16 cellular contexts compared by ENCODE assay signal in the genomic region with DNA sequence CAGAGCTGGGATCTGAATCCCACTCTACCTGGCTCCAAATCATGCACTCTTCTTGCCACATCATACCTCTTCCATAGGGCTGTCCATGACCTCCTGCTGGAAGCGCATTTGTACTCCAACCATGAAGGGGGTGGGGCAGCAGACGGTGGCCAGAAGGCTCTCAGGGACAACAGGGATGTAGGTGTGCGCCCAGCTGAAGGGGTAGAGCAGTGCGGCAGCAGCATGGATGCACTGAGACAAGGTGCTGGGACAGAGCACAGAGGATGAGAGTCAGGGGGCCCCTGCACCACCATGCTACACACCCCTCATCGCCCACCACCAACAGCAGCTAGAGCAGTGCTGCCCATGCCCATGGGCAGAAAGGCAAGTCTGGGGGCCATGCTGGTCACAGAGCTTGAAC. TPM values are rescaled to one million over a fixed set of nuclear protein-coding genes. Genes with fewer than 3 reads are reported as not detected.
DNase-seq lines count a peak whose midpoint lies in the region; ATAC-seq, FAIRE-seq and TF ChIP-seq lines count a peak whose summit lies in the region.
"Had no signal": no experiment of that assay in that cellular context is flagged by ENCODE, and none has a peak within 500 bp of the region (broad histone marks: within the 10 kb centered on the region; RNA-seq: fewer than 3 reads in every experiment).

No MANE protein-coding gene starts in this region.

- intact Hi-C loops in activated CD4-positive, alpha-beta T cell treated with anti-CD3 and anti-CD28 coated beads, Interleukin-2, amount 10 ng/mL, durations not matched to agents 24 days and 14 days (cut with micrococcal nuclease) = no loop called here

- ATAC-seq in HG03095 (IDR thresholded peaks at IDR 0.05; ENCODE audit: unreplicated experiment) (no peak), GM21360 (IDR thresholded peaks at IDR 0.05; ENCODE audit: unreplicated experiment) (no peak), GM21381 (IDR thresholded peaks at IDR 0.05; ENCODE audit: unreplicated experiment) (no peak)
- ATAC-seq: WTC11 had no signal

- H3K36me3 ChIP-seq in keratinocyte (ENCODE audit: control insufficient read depth in 2 of 2, extremely low read depth in 1 of 2, insufficient read depth in 2 of 2, low read length in 2 of 2) (peaks cover 8 to 12% of the 10 kb centered on the region in 2 experiments), suprapubic skin (peaks cover 28% of the 10 kb centered on the region)

- POLR2A ChIA-PET in activated CD4-positive, alpha-beta memory T cell treated with anti-CD3 and anti-CD28 coated beads, Interleukin-2, amount 10 ng/mL, durations not matched to agents 7 days and 5 days (lab: Charles Lee) = interaction anchor here (0.9 to 14.7 kb wide), 5 partner anchors 8 to 53 kb away, joined by 3 to 590 read pairs (median 7); a partner anchor contains a TSS

- CTCF ChIA-PET in activated CD4-positive, alpha-beta memory T cell treated with anti-CD3 and anti-CD28 coated beads, Interleukin-2, amount 10 ng/mL, durations not matched to agents 7 days and 5 days (lab: Charles Lee) = interaction anchor here (1.2 to 1.7 kb wide), 2 partner anchors 29 to 143 kb away, joined by 4 to 6 read pairs; no protein-coding TSS in a partner anchor

- TF ChIP-seq CTCF in keratinocyte (optimal IDR thresholded peaks at IDR 0.05 in 1 of 3, IDR thresholded peaks at IDR 0.05 in 1 of 3, conservative IDR thresholded peaks at IDR 0.05 in 1 of 3; ENCODE audit: extremely low read depth in 1 of 3, insufficient read depth in 2 of 3, low read length in 3 of 3) (no peak), suprapubic skin (IDR thresholded peaks at IDR 0.05) (no peak)

- WGBS in suprapubic skin = 100% methylated on average over 4 of the region's 5 CpGs

- H3K4me1 ChIP-seq in keratinocyte (ENCODE audit: control insufficient read depth, extremely low read depth, insufficient read depth, low read length) (peaks cover 41% of the 10 kb centered on the region), suprapubic skin (peaks cover 47% of the 10 kb centered on the region)

- H3K9me3 ChIP-seq in keratinocyte (ENCODE audit: control insufficient read depth, low read depth, low read length) (no peaks in the 10 kb centered on the region), suprapubic skin (no peaks in the 10 kb centered on the region)

- no peaks in the 10 kb centered on the region for H3K9me1 ChIP-seq in keratinocyte (ENCODE audit: control insufficient read depth, extremely low read depth, insufficient read depth, low read length)

- FAIRE-seq in keratinocyte (lab: Jason Lieb, UNC) = no peak

- peaks cover 86% of the 10 kb centered on the region for H3K4me1 Mint-ChIP-seq in activated CD4-positive, alpha-beta T cell treated with anti-CD3 and anti-CD28 coated beads, Interleukin-2, amount 10 ng/mL, durations not matched to agents 24 days and 14 days
- H3K4me1 Mint-ChIP-seq in activated CD4-positive, alpha-beta memory T cell treated with anti-CD3 and anti-CD28 coated beads, Interleukin-2, amount 10 ng/mL, durations not matched to agents 7 days and 5 days = peaks cover 93% of the 10 kb centered on the region

- no peaks in the 10 kb centered on the region for H3K9me3 Mint-ChIP-seq in activated CD4-positive, alpha-beta T cell treated with anti-CD3 and anti-CD28 coated beads, Interleukin-2, amount 10 ng/mL, durations not matched to agents 24 days and 14 days
- H3K9me3 Mint-ChIP-seq in activated CD4-positive, alpha-beta memory T cell treated with anti-CD3 and anti-CD28 coated beads, Interleukin-2, amount 10 ng/mL, durations not matched to agents 7 days and 5 days = no peaks in the 10 kb centered on the region
- H3K9me3 Mint-ChIP-seq: WTC11 had no signal

- no peak overlapping the region for H3K9ac ChIP-seq in keratinocyte (ENCODE audit: control insufficient read depth, extremely low read depth, insufficient read depth, low read length)

- no peak for DNase-seq in activated CD4-positive, alpha-beta T cell treated with anti-CD3 and anti-CD28 coated beads, Interleukin-2, amount 10 ng/mL, durations not matched to agents 24 days and 14 days
- no peak for DNase-seq in activated CD4-positive, alpha-beta T cell treated with anti-CD3 and anti-CD28 coated beads for 4 hours
- no peak for DNase-seq in activated CD4-positive, alpha-beta memory T cell treated with anti-CD3 and anti-CD28 coated beads, Interleukin-2, amount 10 ng/mL, durations not matched to agents 7 days and 5 days
- DNase-seq in keratinocyte (ENCODE audit: low read depth, low spot score) (no peak), suprapubic skin (ENCODE audit: low spot score in 2 of 2) (no peak)
- DNase-seq: activated gamma-delta T cell treated with Interleukin-2 at 50 U/mL for 16 hours; cortex of kidney; kidney glomerular epithelial cell; NCI-H510A; Right ventricle myocardium superior; stimulated activated naive CD4-positive, alpha-beta T cell treated with Interleukin-2 at 50 U/mL for 16 hours had no signal

- H3K27ac ChIP-seq in keratinocyte (ENCODE audit: control insufficient read depth, insufficient read depth, low read length) (peak overlapping the region; percentile 64), suprapubic skin (peak overlapping the region; percentile 51)

- no peak overlapping the region for H3K4me3 ChIP-seq in keratinocyte (ENCODE audit: control insufficient read depth in 2 of 3, extremely low read depth in 1 of 3, insufficient read depth in 2 of 3, low read depth in 1 of 3, low read length in 3 of 3)
- H3K4me3 ChIP-seq in suprapubic skin = no peak overlapping the region

- TF ChIP-seq EP300 in suprapubic skin (IDR thresholded peaks at IDR 0.05) = no peak

- no peaks in the 10 kb centered on the region for H3K79me2 ChIP-seq in keratinocyte (ENCODE audit: control insufficient read depth, insufficient read depth, low read length)

- dilution Hi-C loops in keratinocyte (cut with MboI; ENCODE audit: extremely low pct_ligation_motif_present, low sequenced_read_pairs) = no loop called here

- peak overlapping the region; percentile 86 for H3K27ac Mint-ChIP-seq in activated CD4-positive, alpha-beta T cell treated with anti-CD3 and anti-CD28 coated beads, Interleukin-2, amount 10 ng/mL, durations not matched to agents 24 days and 14 days
- H3K27ac Mint-ChIP-seq in activated CD4-positive, alpha-beta memory T cell treated with anti-CD3 and anti-CD28 coated beads, Interleukin-2, amount 10 ng/mL, durations not matched to agents 7 days and 5 days = peak overlapping the region; percentile 84

- H4K20me1 ChIP-seq in keratinocyte (ENCODE audit: control insufficient read depth, extremely low read depth, insufficient read depth, low read length) = no peaks in the 10 kb centered on the region

- H3K4me2 ChIP-seq in keratinocyte (ENCODE audit: control insufficient read depth, extremely low read depth, insufficient read depth, low read depth, low read length) = no peak overlapping the region

- H2AFZ ChIP-seq in keratinocyte (ENCODE audit: control insufficient read depth, low read length) = no peak overlapping the region

- no peak for TF ChIP-seq POLR2A in suprapubic skin (IDR thresholded peaks at IDR 0.05)

- peaks cover 99% of the 10 kb centered on the region for H3K36me3 Mint-ChIP-seq in activated CD4-positive, alpha-beta T cell treated with anti-CD3 and anti-CD28 coated beads, Interleukin-2, amount 10 ng/mL, durations not matched to agents 24 days and 14 days (ENCODE audit: low read depth)
- H3K36me3 Mint-ChIP-seq in activated CD4-positive, alpha-beta memory T cell treated with anti-CD3 and anti-CD28 coated beads, Interleukin-2, amount 10 ng/mL, durations not matched to agents 7 days and 5 days (ENCODE audit: low read depth) = peaks cover 100% of the 10 kb centered on the region

- H3K4me3 Mint-ChIP-seq in activated CD4-positive, alpha-beta T cell treated with anti-CD3 and anti-CD28 coated beads, Interleukin-2, amount 10 ng/mL, durations not matched to agents 24 days and 14 days = peak overlapping the region; percentile 98
- no peak overlapping the region for H3K4me3 Mint-ChIP-seq in activated CD4-positive, alpha-beta memory T cell treated with anti-CD3 and anti-CD28 coated beads, Interleukin-2, amount 10 ng/mL, durations not matched to agents 7 days and 5 days
- H3K4me3 Mint-ChIP-seq: WTC11 had no signal

- H3K27me3 Mint-ChIP-seq in activated CD4-positive, alpha-beta T cell treated with anti-CD3 and anti-CD28 coated beads, Interleukin-2, amount 10 ng/mL, durations not matched to agents 24 days and 14 days = no peaks in the 10 kb centered on the region
- H3K27me3 Mint-ChIP-seq in activated CD4-positive, alpha-beta memory T cell treated with anti-CD3 and anti-CD28 coated beads, Interleukin-2, amount 10 ng/mL, durations not matched to agents 7 days and 5 days = no peaks in the 10 kb centered on the region

- H3K27me3 ChIP-seq in keratinocyte (ENCODE audit: control insufficient read depth, extremely low read depth, insufficient read depth, low read length) (no peaks in the 10 kb centered on the region), suprapubic skin (no peaks in the 10 kb centered on the region)

RNA-seq across cellular contexts. Expression of a gene that starts 8.4 kb away (rescaled TPM):
- total RNA-seq in activated CD4-positive, alpha-beta T cell treated with anti-CD3 and anti-CD28 coated beads, Interleukin-2, amount 10 ng/mL, durations not matched to agents 24 days and 14 days = 175 and 180 TPM in 2 replicates
- 100 to 1,000 TPM; 207 to 210 TPM for total RNA-seq in activated CD4-positive, alpha-beta memory T cell treated with anti-CD3 and anti-CD28 coated beads, Interleukin-2, amount 10 ng/mL, durations not matched to agents 7 days and 5 days
- 5.3 to 8.9 TPM (median 7.8 TPM) in 3 replicates for polyA plus RNA-seq in keratinocyte
- 15.2 TPM for polyA plus RNA-seq in keratinocyte (2011; ENCODE audit: low read depth)
- polyA plus RNA-seq in keratinocyte (2011; cell fraction: cytosol; rRNA removed) = 6.5 and 10.1 TPM in 2 replicates
- 5.8 and 8.6 TPM in 2 replicates for polyA plus RNA-seq in keratinocyte (2011; cell fraction: nucleus; rRNA removed)
- 4.9 and 20.1 TPM in 2 replicates for polyA plus RNA-seq in keratinocyte (2012; ENCODE audit: low replicate concordance)
- polyA minus RNA-seq in keratinocyte = 5.1 to 8.4 TPM (median 7.4 TPM) in 3 replicates
- polyA minus RNA-seq in keratinocyte (2011; cell fraction: cytosol; rRNA and poly(A)+ RNA removed) = 4.2 TPM
- 2.5 and 4.0 TPM in 2 replicates for polyA minus RNA-seq in keratinocyte (2011; cell fraction: nucleus; rRNA and poly(A)+ RNA removed)
- total RNA-seq in suprapubic skin = 10 to 100 TPM; 25.3 to 37.1 (median 31.8) TPM
- total RNA-seq: A673 had no signal

RNA-seq across cellular contexts. Expression of a gene that starts 35.4 kb away (rescaled TPM):
- total RNA-seq in activated CD4-positive, alpha-beta T cell treated with anti-CD3 and anti-CD28 coated beads, Interleukin-2, amount 10 ng/mL, durations not matched to agents 24 days and 14 days = 2.3 and 3.9 TPM in 2 replicates
- total RNA-seq in activated CD4-positive, alpha-beta memory T cell treated with anti-CD3 and anti-CD28 coated beads, Interleukin-2, amount 10 ng/mL, durations not matched to agents 7 days and 5 days = 1 to 10 TPM; 8.5 to 9.0 TPM
- 1.0 to 2.5 TPM (median 2.4 TPM) in 3 replicates for polyA plus RNA-seq in keratinocyte
- 1.1 TPM for polyA plus RNA-seq in keratinocyte (2011; ENCODE audit: low read depth)
- 2.7 and 3.9 TPM in 2 replicates for polyA plus RNA-seq in keratinocyte (2011; cell fraction: cytosol; rRNA removed)
- 2.4 and 2.7 TPM in 2 replicates for polyA plus RNA-seq in keratinocyte (2011; cell fraction: nucleus; rRNA removed)
- 1.2 and 3.2 TPM in 2 replicates for polyA plus RNA-seq in keratinocyte (2012; ENCODE audit: low replicate concordance)
- polyA minus RNA-seq in keratinocyte = 0.89 to 1.1 TPM in 2 of 3 replicates, not detected in the other
- not detected for polyA minus RNA-seq in keratinocyte (2011; cell fraction: cytosol; rRNA and poly(A)+ RNA removed)
- polyA minus RNA-seq in keratinocyte (2011; cell fraction: nucleus; rRNA and poly(A)+ RNA removed) = 0.63 and 2.6 TPM in 2 replicates
- total RNA-seq in suprapubic skin = 1 to 10 TPM; 4.7 to 9.8 (median 7.7) TPM
- total RNA-seq: A673 had no signal

RNA-seq across cellular contexts. Expression of a gene that starts 52.1 kb away (rescaled TPM):
- 32.4 and 32.9 TPM in 2 replicates for total RNA-seq in activated CD4-positive, alpha-beta T cell treated with anti-CD3 and anti-CD28 coated beads, Interleukin-2, amount 10 ng/mL, durations not matched to agents 24 days and 14 days
- total RNA-seq in activated CD4-positive, alpha-beta memory T cell treated with anti-CD3 and anti-CD28 coated beads, Interleukin-2, amount 10 ng/mL, durations not matched to agents 7 days and 5 days = 10 to 100 TPM; 31.0 to 32.5 TPM
- 27.3 to 65.2 TPM (median 50.0 TPM) in 3 replicates for polyA plus RNA-seq in keratinocyte
- polyA plus RNA-seq in keratinocyte (2011; ENCODE audit: low read depth) = 14.9 TPM
- 11.8 and 26.0 TPM in 2 replicates for polyA plus RNA-seq in keratinocyte (2011; cell fraction: cytosol; rRNA removed)
- polyA plus RNA-seq in keratinocyte (2011; cell fraction: nucleus; rRNA removed) = 71.3 and 90.5 TPM in 2 replicates
- 21.4 and 50.2 TPM in 2 replicates for polyA plus RNA-seq in keratinocyte (2012; ENCODE audit: low replicate concordance)
- 15.0 to 75.6 TPM (median 50.3 TPM) in 3 replicates for polyA minus RNA-seq in keratinocyte
- 21.5 TPM for polyA minus RNA-seq in keratinocyte (2011; cell fraction: cytosol; rRNA and poly(A)+ RNA removed)
- polyA minus RNA-seq in keratinocyte (2011; cell fraction: nucleus; rRNA and poly(A)+ RNA removed) = 50.6 and 101 TPM in 2 replicates
- total RNA-seq in suprapubic skin = 10 to 100 TPM; 29.8 to 50.8 (median 36.9) TPM

RNA-seq across cellular contexts. Expression of a gene that starts 52.2 kb away (rescaled TPM):
- total RNA-seq in activated CD4-positive, alpha-beta T cell treated with anti-CD3 and anti-CD28 coated beads, Interleukin-2, amount 10 ng/mL, durations not matched to agents 24 days and 14 days = 25.8 and 26.5 TPM in 2 replicates
- 10 to 100 TPM; 33.0 to 38.0 TPM for total RNA-seq in activated CD4-positive, alpha-beta memory T cell treated with anti-CD3 and anti-CD28 coated beads, Interleukin-2, amount 10 ng/mL, durations not matched to agents 7 days and 5 days
- 50.7 to 118 TPM (median 117 TPM) in 3 replicates for polyA plus RNA-seq in keratinocyte
- polyA plus RNA-seq in keratinocyte (2011; ENCODE audit: low read depth) = 110 TPM
- polyA plus RNA-seq in keratinocyte (2011; cell fraction: cytosol; rRNA removed) = 55.8 and 128 TPM in 2 replicates
- polyA plus RNA-seq in keratinocyte (2011; cell fraction: nucleus; rRNA removed) = 79.3 and 102 TPM in 2 replicates
- polyA plus RNA-seq in keratinocyte (2012; ENCODE audit: low replicate concordance) = 39.6 and 98.0 TPM in 2 replicates
- 24.9 to 73.2 TPM (median 69.4 TPM) in 3 replicates for polyA minus RNA-seq in keratinocyte
- 21.9 TPM for polyA minus RNA-seq in keratinocyte (2011; cell fraction: cytosol; rRNA and poly(A)+ RNA removed)
- 29.6 and 47.8 TPM in 2 replicates for polyA minus RNA-seq in keratinocyte (2011; cell fraction: nucleus; rRNA and poly(A)+ RNA removed)
- 10 to 100 TPM; 24.4 to 37.1 (median 31.1) TPM for total RNA-seq in suprapubic skin
